In the genomic region with DNA sequence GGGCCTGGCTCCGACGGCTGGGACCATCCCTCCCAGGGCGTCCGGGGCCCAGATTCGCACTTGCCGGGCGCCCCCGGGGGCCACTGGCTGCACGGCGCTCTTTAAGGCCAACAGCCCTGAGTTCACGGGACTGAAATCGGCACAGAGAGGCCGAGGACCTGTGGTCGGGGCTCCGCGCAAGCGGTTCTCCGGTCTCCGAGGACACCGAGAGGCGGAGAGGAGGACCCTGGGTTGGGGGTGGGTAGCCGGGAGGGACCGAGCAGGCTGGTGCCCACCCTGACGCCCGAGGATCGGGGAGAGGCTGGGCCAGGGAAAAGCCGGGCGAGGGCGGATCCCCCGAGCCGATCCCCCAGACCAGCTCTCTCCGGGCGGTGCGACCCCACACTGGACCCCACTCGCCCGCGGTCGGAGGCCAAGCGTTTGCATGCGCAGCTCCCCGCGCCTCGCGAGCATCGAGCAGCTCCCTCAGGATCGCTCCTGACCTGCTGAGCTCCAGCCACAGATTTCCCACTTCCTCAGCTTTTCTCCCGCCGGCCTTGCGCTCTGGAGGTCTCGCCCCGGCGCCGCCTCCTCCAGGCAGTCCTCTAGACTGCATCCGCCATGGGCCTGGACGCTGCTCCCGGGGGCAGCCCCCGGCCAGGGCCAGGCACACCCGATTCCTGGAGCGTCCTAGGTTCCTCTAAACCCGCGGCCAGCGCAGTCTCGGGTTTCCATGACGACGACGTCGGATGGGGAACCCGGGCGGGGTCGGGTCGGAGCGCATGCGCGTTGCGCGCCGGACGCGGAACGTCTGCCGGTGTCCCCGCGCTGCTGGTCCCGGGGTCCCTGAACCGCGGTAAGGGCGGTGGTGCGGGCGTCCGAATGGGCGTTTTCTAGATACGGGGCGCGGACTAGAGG, we compare ENCODE assay signal across 8 cellular contexts. TPM values are rescaled to one million over a fixed set of nuclear protein-coding genes. Genes with fewer than 3 reads are reported as not detected.
DNase-seq lines count a peak whose midpoint lies in the region; ATAC-seq, FAIRE-seq and TF ChIP-seq lines count a peak whose summit lies in the region.

No MANE protein-coding gene starts in this region.

- H3K27me3 Mint-ChIP-seq in natural killer cell (ENCODE audit: low read depth in 2 of 2), result peaks cover 31 to 32% of the 10 kb centered on the region in 2 donors
- peaks cover 43% of the 10 kb centered on the region for H3K27me3 Mint-ChIP-seq in stimulated activated memory B cell treated with anti-CD40 and anti-IgM and Interleukin-4, amounts not matched to agents 10 μg/mL and 1 μg/mL and 100 μg/mL, for 72 hours

- H3K9me3 Mint-ChIP-seq in natural killer cell, result no peaks in the 10 kb centered on the region
- H3K9me3 Mint-ChIP-seq in stimulated activated memory B cell treated with anti-CD40 and anti-IgM and Interleukin-4, amounts not matched to agents 10 μg/mL and 1 μg/mL and 100 μg/mL, for 72 hours, result no peaks in the 10 kb centered on the region

- TF ChIP-seq CTCF in AG09319 (IDR thresholded peaks at IDR 0.05; ENCODE audit: low read depth, low read length), result no peak
- TF ChIP-seq CTCF in fibroblast of the aortic adventitia (IDR thresholded peaks at IDR 0.05; ENCODE audit: insufficient read depth, low read length), result no peak
- TF ChIP-seq CTCF in natural killer cell (IDR thresholded peaks at IDR 0.05), result no peak

- peak; percentile 35 for DNase-seq in AG09319 (ENCODE audit: extremely low read depth, low read depth)
- DNase-seq in HT-29 (ENCODE audit: low spot score), result peak; percentile 57
- DNase-seq in RCC 7860 (ENCODE audit: low spot score), result peak; percentile 42
- peak; percentile 51 to 75 for DNase-seq in activated T-helper 1 cell treated with anti-CD3 and anti-CD28 coated beads, Interleukin-2, amount 50 U/mL, for 16 hours (ENCODE audit: low read depth in 1 of 2, low spot score in 1 of 2)
- DNase-seq in fibroblast of the aortic adventitia (ENCODE audit: low read depth), result peak; percentile 74
- DNase-seq in natural killer cell, result peak; percentile 59

- peak overlapping the region; percentile 78 for H3K4me3 Mint-ChIP-seq in natural killer cell
- H3K4me3 Mint-ChIP-seq in stimulated activated memory B cell treated with anti-CD40 and anti-IgM and Interleukin-4, amounts not matched to agents 10 μg/mL and 1 μg/mL and 100 μg/mL, for 72 hours, result peak overlapping the region; percentile 90

- intact Hi-C loops in natural killer cell (cut with micrococcal nuclease), result no loop called here

- H3K4me1 Mint-ChIP-seq in natural killer cell, result no peaks in the 10 kb centered on the region
- H3K4me1 Mint-ChIP-seq in stimulated activated memory B cell treated with anti-CD40 and anti-IgM and Interleukin-4, amounts not matched to agents 10 μg/mL and 1 μg/mL and 100 μg/mL, for 72 hours, result peaks cover 10% of the 10 kb centered on the region

- FAIRE-seq in RCC 7860 (lab: Jason Lieb, UNC), result no peak

- peak overlapping the region; percentile 79 for H3K4me3 ChIP-seq in fibroblast of the aortic adventitia (ENCODE audit: low read depth, low read length)

- peak; percentile 79 for ATAC-seq in GM19035 (IDR thresholded peaks at IDR 0.05; ENCODE audit: unreplicated experiment)
- peak; percentile 65 to 66 (median 65) for ATAC-seq in natural killer cell
- peak; percentile 83 for ATAC-seq in stimulated activated memory B cell treated with anti-CD40 and anti-IgM and Interleukin-4, amounts not matched to agents 10 μg/mL and 1 μg/mL and 100 μg/mL, for 72 hours

- H3K36me3 Mint-ChIP-seq in natural killer cell, result no peaks in the 10 kb centered on the region
- H3K36me3 Mint-ChIP-seq in stimulated activated memory B cell treated with anti-CD40 and anti-IgM and Interleukin-4, amounts not matched to agents 10 μg/mL and 1 μg/mL and 100 μg/mL, for 72 hours, result peaks cover 7% of the 10 kb centered on the region

- peak overlapping the region in 1 of 2 donors; percentile 47 for H3K27ac Mint-ChIP-seq in natural killer cell
- H3K27ac Mint-ChIP-seq in stimulated activated memory B cell treated with anti-CD40 and anti-IgM and Interleukin-4, amounts not matched to agents 10 μg/mL and 1 μg/mL and 100 μg/mL, for 72 hours, result peak overlapping the region; percentile 77

RNA-seq across cellular contexts. Expression of gene NAT8L, which starts 17.6 kb away (rescaled TPM):
- total RNA-seq in HT-29 (2014; rRNA removed; shearing (Covaris generic)), result 0.08 TPM in 1 of 2 replicates, not detected in the other
- total RNA-seq in fibroblast of the aortic adventitia (ENCODE audit: low replicate concordance) (0.09 and 0.25 TPM in 2 replicates), natural killer cell (not detected)

RNA-seq across cellular contexts. Expression of gene NELFA, which starts 32.7 kb away (rescaled TPM):
- 49.1 and 49.4 TPM in 2 replicates for total RNA-seq in HT-29 (2014; rRNA removed; shearing (Covaris generic))
- total RNA-seq in fibroblast of the aortic adventitia (ENCODE audit: low replicate concordance), result 14.8 and 26.2 TPM in 2 replicates
- 10 to 100 TPM; 38.7 to 47.6 (median 46.0) TPM for total RNA-seq in natural killer cell

Comparison
In these comparisons a context has a peak if more than half of its experiments do, and no peak if none do; other contexts are left out.
1. Peak in every context shown above with its lines: DNase-seq, ATAC-seq and H3K4me3 ChIP-seq.